Comparison of ENCODE assay signal across 1 cellular context in the genomic region with DNA sequence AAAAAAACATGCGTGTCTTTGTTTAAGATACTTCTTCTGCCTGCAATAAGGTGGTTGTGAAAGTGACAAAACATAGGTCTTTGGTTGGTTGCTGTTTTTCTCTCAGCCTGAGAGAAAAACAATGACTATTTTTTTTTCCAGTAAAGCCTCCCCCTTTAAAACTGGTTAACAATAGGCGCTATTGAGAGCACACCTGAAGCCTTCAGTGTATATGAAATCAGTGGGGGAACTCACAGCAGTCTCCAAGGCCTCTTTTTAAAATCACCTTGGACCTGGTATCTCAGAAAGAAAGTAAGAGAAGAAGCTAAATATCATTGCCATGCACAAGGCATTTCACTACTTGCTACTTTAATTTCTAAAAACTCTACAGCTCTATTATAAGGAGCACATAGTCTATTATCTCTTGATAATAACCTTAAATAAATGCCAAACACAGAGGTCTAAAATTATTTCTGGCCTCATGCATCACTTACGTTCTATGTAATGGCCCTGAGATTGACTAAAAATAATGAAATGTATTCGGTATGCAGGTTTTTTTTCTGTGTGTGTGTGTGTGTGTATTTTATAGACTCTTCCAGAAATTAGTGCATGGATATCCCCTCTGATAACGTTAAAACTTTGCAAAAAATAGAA.
TF ChIP-seq lines count a peak whose summit lies in the region.

No MANE protein-coding gene starts in this region.

TF ChIP-seq in H1, 55 proteins besides CTCF, POLR2A, EP300 and RAD21:
- no peak for TF ChIP-seq TBP (IDR thresholded peaks at IDR 0.05; ENCODE audit: low read depth, low read length)
- no peak for TF ChIP-seq SP4 (IDR thresholded peaks at IDR 0.05; ENCODE audit: low read length)
